ENCODE assay signal across 8 cellular contexts in genomic region chr2:171798156-171798815, GRCh38.
A peak's percentile ranks its signal among the peaks of the same experiment; 100 is the strongest.
DNase-seq lines count a peak whose midpoint lies in the region; ATAC-seq, FAIRE-seq and TF ChIP-seq lines count a peak whose summit lies in the region.

No MANE protein-coding gene starts in this region.

- no peaks in the 10 kb centered on the region for H3K27me3 Mint-ChIP-seq in activated naive CD8-positive, alpha-beta T cell treated with anti-CD3 and anti-CD28 coated beads, Interleukin-2, amount 50 U/mL, for 24 hours

- DNase-seq in HT1080 (ENCODE audit: low read depth) (peak; percentile 79), HepG2 (ENCODE audit: low spot score) (peak; percentile 60), HEK293T (ENCODE audit: extremely low spot score) (no peak), NCI-H2171 (lab: John Stamatoyannopoulos, UW) (no peak)
- DNase-seq in activated naive CD8-positive, alpha-beta T cell treated with anti-CD3 and anti-CD28 coated beads, Interleukin-2, amount 50 U/mL, for 24 hours = no peak

- H2AFZ ChIP-seq in HepG2 (ENCODE audit: low read length) = no peak overlapping the region

- BruUV-seq in HepG2 (replicated peaks; lab: Mats Ljungman, UMichigan) = no TSS peak

- TF ChIP-seq POLR2A in HepG2 (IDR thresholded peaks at IDR 0.05; ENCODE audit: insufficient read depth in 1 of 2, low read depth in 2 of 2, low read length in 2 of 2) = no peak

- no peak for FAIRE-seq in HepG2 (lab: Jason Lieb, UNC)

- intact Hi-C loops in HepG2 (cut with micrococcal nuclease; ENCODE audit: unreplicated experiment) = no loop called here

- no peaks in the 10 kb centered on the region for H3K27me3 ChIP-seq in HepG2 (ENCODE audit: control insufficient read depth in 1 of 2, insufficient read depth in 2 of 2, low read length in 2 of 2)

- TF ChIP-seq CTCF in C4-2B (conservative IDR thresholded peaks at IDR 0.05) (no peak), HepG2 (CRISPR knock-in tag; IDR thresholded peaks at IDR 0.05) (no peak)

- H3K27ac Mint-ChIP-seq in activated naive CD8-positive, alpha-beta T cell treated with anti-CD3 and anti-CD28 coated beads, Interleukin-2, amount 50 U/mL, for 24 hours = peak overlapping the region; percentile 4

- H4K20me1 ChIP-seq in HepG2 (ENCODE audit: insufficient read depth, low read length) = no peaks in the 10 kb centered on the region

- peak overlapping the region in 1 of 3 experiments; percentile 8; a peak in 1 of 6 replicates for H3K4me3 ChIP-seq in HepG2 (replicated peaks in 1 of 3; ENCODE audit: insufficient read depth in 1 of 3, low read depth in 2 of 3, low read length in 3 of 3)

- CTCF ChIA-PET in HepG2 (lab: Yijun Ruan, JAX; ENCODE audit: low intra/inter-chr PET ratio, low total read pairs) = no interaction called here
- CTCF ChIA-PET in HEK293T (lab: Yijun Ruan, JAX) = no interaction called here

- TF ChIP-seq EP300 in HepG2 (IDR thresholded peaks at IDR 0.05; ENCODE audit: low read depth in 2 of 2, low read length in 2 of 2) = peak in 1 of 2 experiments; percentile 79; a peak in 2 of 4 replicates
- no peak for TF ChIP-seq EP300 in HepG2 (CRISPR knock-in tag; IDR thresholded peaks at IDR 0.05; ENCODE audit: borderline replicate concordance)

- H3K27ac ChIP-seq in C4-2B = peak overlapping the region; percentile 67; the same call in 1 of the 2 replicates
- peak overlapping the region; percentile 55 for H3K27ac ChIP-seq in HepG2 (ENCODE audit: extremely low read length, insufficient read depth, low read length)

- POLR2A ChIA-PET in HepG2 (lab: Yijun Ruan, JAX) = no interaction called here
- POLR2A ChIA-PET in HEK293T (lab: Yijun Ruan, JAX) = no interaction called here

- ATAC-seq in activated naive CD8-positive, alpha-beta T cell treated with anti-CD3 and anti-CD28 coated beads, Interleukin-2, amount 50 U/mL, for 24 hours = peak; percentile 46
- ATAC-seq in HepG2 = peak; percentile 89
- ATAC-seq in GM21447 (IDR thresholded peaks at IDR 0.05; ENCODE audit: unreplicated experiment) = no peak
- ATAC-seq in HG03039 (IDR thresholded peaks at IDR 0.05; ENCODE audit: unreplicated experiment) = no peak

- 47% methylated on average over 6 of the region's 6 CpGs for WGBS in HepG2 (ENCODE audit: low lambda C conversion rate)

- no peaks in the 10 kb centered on the region for H3K9me3 Mint-ChIP-seq in activated naive CD8-positive, alpha-beta T cell treated with anti-CD3 and anti-CD28 coated beads, Interleukin-2, amount 50 U/mL, for 24 hours

- H3K4me3 Mint-ChIP-seq in activated naive CD8-positive, alpha-beta T cell treated with anti-CD3 and anti-CD28 coated beads, Interleukin-2, amount 50 U/mL, for 24 hours = no peak overlapping the region

- H3K4me1 ChIP-seq in HepG2 (ENCODE audit: insufficient read depth, low read length) = peaks cover 44% of the 10 kb centered on the region

- H3K4me2 ChIP-seq in HepG2 (ENCODE audit: low read depth, low read length) = peak overlapping the region; percentile 16

- H3K79me2 ChIP-seq in HepG2 (ENCODE audit: insufficient read depth, low read length) = no peaks in the 10 kb centered on the region

- TF ChIP-seq RAD21 in HepG2 (CRISPR knock-in tag; IDR thresholded peaks at IDR 0.05) = no peak

- H3K36me3 Mint-ChIP-seq in activated naive CD8-positive, alpha-beta T cell treated with anti-CD3 and anti-CD28 coated beads, Interleukin-2, amount 50 U/mL, for 24 hours (ENCODE audit: low read depth) = peaks cover 8% of the 10 kb centered on the region

- H3K9ac ChIP-seq in HepG2 (ENCODE audit: insufficient read depth, low read depth, low read length) = no peak overlapping the region; the same call in 1 of the 2 replicates

- H3K4me1 Mint-ChIP-seq in activated naive CD8-positive, alpha-beta T cell treated with anti-CD3 and anti-CD28 coated beads, Interleukin-2, amount 50 U/mL, for 24 hours = peaks cover 14% of the 10 kb centered on the region

- no peaks in the 10 kb centered on the region for H3K9me3 ChIP-seq in HepG2 (ENCODE audit: low read length)

- no peaks in the 10 kb centered on the region; a peak in 1 of 5 replicates for H3K36me3 ChIP-seq in HepG2 (replicated peaks in 1 of 2; ENCODE audit: control insufficient read depth in 1 of 2, insufficient read depth in 2 of 2, low read length in 2 of 2)

- in situ Hi-C loops in HepG2 (cut with HindIII; ENCODE audit: extremely low pct_ligation_motif_present, low pct_unique_long_range_greater_than_20kb) = loop anchor here (10.0 kb wide), 1 partner anchor 307 kb away; the partner anchor contains the start of gene DLX2

TF ChIP-seq in HepG2, 621 proteins besides CTCF, POLR2A, EP300 and RAD21 (continues in another document):
- TF ChIP-seq PHB2 (IDR thresholded peaks at IDR 0.05; ENCODE audit: partially characterized antibody) = no peak
- peak; percentile 72; the same call in 1 of the 2 replicates for TF ChIP-seq SOX5 (CRISPR knock-in tag; IDR thresholded peaks at IDR 0.05; ENCODE audit: borderline replicate concordance)
- peak; percentile 38 to 80; a peak in 2 of 4 replicates for TF ChIP-seq NR2F1 (CRISPR knock-in tag; IDR thresholded peaks at IDR 0.05)
- TF ChIP-seq ARID5B (CRISPR knock-in tag; IDR thresholded peaks at IDR 0.05) = peak; percentile 80
- peak; percentile 72; the same call in 1 of the 2 replicates for TF ChIP-seq PITX1 (CRISPR knock-in tag; IDR thresholded peaks at IDR 0.05)
- 0 out of 2 replicates have a peak, but pooled peaks have one; percentile 16 for TF ChIP-seq ZNF331 (CRISPR knock-in tag; IDR thresholded peaks at IDR 0.05)
- no peak for TF ChIP-seq MEIS2 (CRISPR knock-in tag; IDR thresholded peaks at IDR 0.05)
- TF ChIP-seq MXD4 (CRISPR knock-in tag; IDR thresholded peaks at IDR 0.05) = no peak

TF ChIP-seq in HEK293T, 16 proteins besides CTCF, POLR2A, EP300 and RAD21:
- TF ChIP-seq L3MBTL2 (conservative IDR thresholded peaks at IDR 0.05) (no peak), FOXM1 (IDR thresholded peaks at IDR 0.05; ENCODE audit: borderline replicate concordance) (no peak), PKNOX1 (IDR thresholded peaks at IDR 0.05) (no peak), FOXK2 (IDR thresholded peaks at IDR 0.05) (no peak), SUZ12 (IDR thresholded peaks at IDR 0.05) (no peak), ARNT (IDR thresholded peaks at IDR 0.05) (no peak), FOXA1 (IDR thresholded peaks at IDR 0.05) (no peak), BHLHE40 (IDR thresholded peaks at IDR 0.05; ENCODE audit: borderline replicate concordance) (no peak), NFRKB (IDR thresholded peaks at IDR 0.05) (no peak), ELF4 (IDR thresholded peaks at IDR 0.05) (no peak), CTBP1 (IDR thresholded peaks at IDR 0.05; ENCODE audit: borderline replicate concordance) (no peak)

Comparison
In these comparisons a context has a peak if more than half of its experiments do, and no peak if none do; other contexts are left out.
1. DNase-seq: peak in HT1080 (single experiment) and HepG2 (single experiment); none in activated naive CD8-positive, alpha-beta T cell treated with anti-CD3 and anti-CD28 coated beads, Interleukin-2, amount 50 U/mL, for 24 hours (single experiment), HEK293T (single experiment) and NCI-H2171 (single experiment).
2. ATAC-seq: peak in activated naive CD8-positive, alpha-beta T cell treated with anti-CD3 and anti-CD28 coated beads, Interleukin-2, amount 50 U/mL, for 24 hours (single experiment) and HepG2 (single experiment); none in GM21447 (single experiment) and HG03039 (single experiment).